ENCODE assay signal across 8 cellular contexts in genomic region chr12:121839993-121840761, GRCh38.
DNase-seq lines count a peak whose midpoint lies in the region; ATAC-seq and TF ChIP-seq lines count a peak whose summit lies in the region.

No MANE protein-coding gene starts in this region.

- peaks cover 0 to 14% (median 13%) of the 10 kb centered on the region in 5 donors for H3K4me1 ChIP-seq in subcutaneous abdominal adipose tissue (ENCODE audit: control insufficient read depth in 5 of 5, insufficient read depth in 5 of 5, low read length in 5 of 5)

- peak overlapping the region; percentile 70 for H3K4me3 ChIP-seq in WI38 (ENCODE audit: low read depth, low read length)
- peak overlapping the region; percentile 80 for H3K4me3 ChIP-seq in iPS-11a (ENCODE audit: low read depth, low read length)
- peak overlapping the region; percentile 86 to 94 (median 87) for H3K4me3 ChIP-seq in subcutaneous abdominal adipose tissue (ENCODE audit: low read depth in 1 of 5, low read length in 5 of 5)

- no peak for TF ChIP-seq CTCF in WI38 (IDR thresholded peaks at IDR 0.05; ENCODE audit: low read depth, low read length)

- H3K27me3 ChIP-seq in subcutaneous abdominal adipose tissue (ENCODE audit: control insufficient read depth in 5 of 5, insufficient read depth in 4 of 5, low read length in 5 of 5) = no peaks in the 10 kb centered on the region

- peak; percentile 13 to 23 for DNase-seq in NOMO-1 (lab: John Stamatoyannopoulos, UW; ENCODE audit: unreplicated experiment in 2 of 2)
- no peak for DNase-seq in NOMO-1 treated with dmso at 0.1 percent for 144 hours (lab: John Stamatoyannopoulos, UW; ENCODE audit: unreplicated experiment)
- DNase-seq in NCI-H1694 treated with DMSO at 0.1 percent for 48 hours (lab: John Stamatoyannopoulos, UW) = no peak
- no peak for DNase-seq in stimulated activated CD4-positive, alpha-beta T cell treated with anti-CD3 and anti-CD28 coated beads, Interleukin-12 subunit alpha, Interleukin-12 subunit beta, amount 100 ng/mL, for 4 hours

- ATAC-seq in HG03280 (IDR thresholded peaks at IDR 0.05; ENCODE audit: unreplicated experiment) = no peak

- no peak overlapping the region for H3K27ac ChIP-seq in subcutaneous abdominal adipose tissue (ENCODE audit: low read depth, low read length)

- H3K9ac ChIP-seq in subcutaneous abdominal adipose tissue (ENCODE audit: low read length in 5 of 5) = peak overlapping the region in 4 of 5 donors; percentile 68 to 82 (median 74)

- no peaks in the 10 kb centered on the region for H3K9me3 ChIP-seq in subcutaneous abdominal adipose tissue (ENCODE audit: control insufficient read depth in 5 of 5, low read length in 5 of 5)

- no peaks in the 10 kb centered on the region for H3K36me3 ChIP-seq in subcutaneous abdominal adipose tissue (ENCODE audit: control insufficient read depth in 5 of 5, insufficient read depth in 5 of 5, low read length in 5 of 5)

Comparison
In these comparisons a context has a peak if more than half of its experiments do, and no peak if none do; other contexts are left out.
1. DNase-seq: peak in NOMO-1 (2 of 2); none in NOMO-1 treated with dmso at 0.1 percent for 144 hours (single experiment), NCI-H1694 treated with DMSO at 0.1 percent for 48 hours (single experiment) and stimulated activated CD4-positive, alpha-beta T cell treated with anti-CD3 and anti-CD28 coated beads, Interleukin-12 subunit alpha, Interleukin-12 subunit beta, amount 100 ng/mL, for 4 hours (single experiment).
2. Peak in every context shown above with its lines, with median percentiles within 50 percentile points of each other: H3K4me3 ChIP-seq.